Comparison of ENCODE assay signal across 27 cellular contexts in the genomic region with DNA sequence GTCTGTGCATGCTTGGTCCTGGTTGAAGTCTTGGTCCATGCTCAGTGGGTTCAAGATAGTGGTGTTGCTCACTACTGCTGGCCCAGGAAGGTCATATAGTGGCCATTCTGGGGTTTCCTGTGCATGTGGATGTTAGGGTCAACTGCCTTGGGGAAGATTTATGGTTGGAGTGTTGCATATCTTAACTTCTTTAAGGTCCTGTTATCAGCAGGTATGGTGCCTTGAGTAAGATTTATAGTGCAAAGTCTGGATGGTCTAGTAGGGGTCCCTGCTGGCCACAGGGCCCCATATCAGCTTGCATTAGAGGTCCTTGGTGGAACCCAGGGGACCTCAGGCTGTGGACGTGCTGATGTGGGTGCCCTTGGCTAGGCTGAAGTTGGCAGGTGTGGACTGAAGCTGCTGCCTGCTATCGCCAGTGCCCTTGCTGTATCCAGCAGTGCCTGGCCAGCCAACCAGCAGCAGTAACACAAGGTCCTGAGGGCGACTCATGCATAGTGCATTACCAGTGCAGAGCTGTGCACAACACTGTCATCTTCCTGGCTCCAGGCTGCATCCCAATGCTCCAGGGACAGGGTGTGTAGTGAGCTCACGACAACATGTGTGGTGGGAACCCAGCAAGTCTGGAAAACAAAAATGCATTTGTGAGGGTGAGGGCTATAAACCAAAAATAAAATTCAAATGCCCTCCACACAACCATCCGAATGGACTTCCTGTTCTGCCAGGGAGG.
"Had no signal": no experiment of that assay in that cellular context is flagged by ENCODE, and none has a peak within 500 bp of the region (broad histone marks: within the 10 kb centered on the region; RNA-seq: fewer than 3 reads in every experiment).

No MANE protein-coding gene starts in this region.

- H3K4me3 Mint-ChIP-seq: activated CD4-positive, alpha-beta memory T cell treated with anti-CD3 and anti-CD28 coated beads, Interleukin-2, amount 10 ng/mL, durations not matched to agents 7 days and 5 days; activated CD4-positive, alpha-beta T cell treated with anti-CD3 and anti-CD28 coated beads, Interleukin-2, amount 10 ng/mL, durations not matched to agents 7 days and 5 days; activated T-cell treated with anti-CD3 and anti-CD28 coated beads, Interleukin-2, amount 50 U/mL, for 24 hours; activated T-helper 17 cell treated with anti-CD3 and anti-CD28 coated beads, Interleukin-2, amount 50 U/mL, for 72 hours; effector memory CD8-positive, alpha-beta T cell; memory B cell; naive thymus-derived CD8-positive, alpha-beta T cell; neural crest cell had no signal

- H3K4me1 Mint-ChIP-seq: activated CD4-positive, alpha-beta memory T cell treated with anti-CD3 and anti-CD28 coated beads, Interleukin-2, amount 10 ng/mL, durations not matched to agents 7 days and 5 days; activated CD4-positive, alpha-beta T cell treated with anti-CD3 and anti-CD28 coated beads, Interleukin-2, amount 10 ng/mL, durations not matched to agents 7 days and 5 days; activated T-helper 17 cell treated with anti-CD3 and anti-CD28 coated beads, Interleukin-2, amount 50 U/mL, for 72 hours; memory B cell; neural crest cell had no signal

- H3K27me3 ChIP-seq: brain microvascular endothelial cell, testis, transverse colon, vagina had no signal

- H3K27ac Mint-ChIP-seq: activated CD4-positive, alpha-beta memory T cell treated with anti-CD3 and anti-CD28 coated beads, Interleukin-2, amount 10 ng/mL, durations not matched to agents 7 days and 5 days; activated CD4-positive, alpha-beta T cell treated with anti-CD3 and anti-CD28 coated beads, Interleukin-2, amount 10 ng/mL, durations not matched to agents 7 days and 5 days; activated T-cell treated with anti-CD3 and anti-CD28 coated beads, Interleukin-2, amount 50 U/mL, for 24 hours; activated T-helper 17 cell treated with anti-CD3 and anti-CD28 coated beads, Interleukin-2, amount 50 U/mL, for 72 hours; effector memory CD8-positive, alpha-beta T cell; memory B cell; naive thymus-derived CD8-positive, alpha-beta T cell had no signal

- H3K9me3 ChIP-seq: esophagus muscularis mucosa, heart left ventricle, psoas muscle, testis, transverse colon, vagina had no signal

- H3K36me3 Mint-ChIP-seq: memory B cell; naive thymus-derived CD8-positive, alpha-beta T cell had no signal

- H3K36me3 ChIP-seq: brain microvascular endothelial cell, esophagus muscularis mucosa, heart left ventricle, transverse colon, vagina had no signal

- H3K4me3 ChIP-seq: esophagus muscularis mucosa, heart left ventricle, psoas muscle, testis, transverse colon, vagina had no signal

- H3K9ac ChIP-seq: parathyroid adenoma had no signal

- H3K9me3 Mint-ChIP-seq: activated CD4-positive, alpha-beta memory T cell treated with anti-CD3 and anti-CD28 coated beads, Interleukin-2, amount 10 ng/mL, durations not matched to agents 7 days and 5 days; activated CD4-positive, alpha-beta T cell treated with anti-CD3 and anti-CD28 coated beads, Interleukin-2, amount 10 ng/mL, durations not matched to agents 7 days and 5 days; activated T-cell treated with anti-CD3 and anti-CD28 coated beads, Interleukin-2, amount 50 U/mL, for 24 hours; activated T-helper 17 cell treated with anti-CD3 and anti-CD28 coated beads, Interleukin-2, amount 50 U/mL, for 72 hours; effector memory CD8-positive, alpha-beta T cell; memory B cell; naive thymus-derived CD8-positive, alpha-beta T cell; neural crest cell had no signal

- FAIRE-seq: astrocyte, endothelial cell of umbilical vein had no signal

- H3K79me2 ChIP-seq: parathyroid adenoma had no signal

- H3K27ac ChIP-seq: brain microvascular endothelial cell, esophagus muscularis mucosa, heart left ventricle, parathyroid adenoma, psoas muscle, testis, transverse colon, vagina had no signal

- H3K27me3 Mint-ChIP-seq: activated CD4-positive, alpha-beta memory T cell treated with anti-CD3 and anti-CD28 coated beads, Interleukin-2, amount 10 ng/mL, durations not matched to agents 7 days and 5 days; activated CD4-positive, alpha-beta T cell treated with anti-CD3 and anti-CD28 coated beads, Interleukin-2, amount 10 ng/mL, durations not matched to agents 7 days and 5 days had no signal

- ATAC-seq: activated T-helper 17 cell treated with anti-CD3 and anti-CD28 coated beads, Interleukin-2, amount 50 U/mL, for 72 hours; effector memory CD8-positive, alpha-beta T cell; heart left ventricle; naive thymus-derived CD8-positive, alpha-beta T cell; psoas muscle had no signal

- DNase-seq: activated CD4-positive, alpha-beta memory T cell treated with anti-CD3 and anti-CD28 coated beads, Interleukin-2, amount 10 ng/mL, durations not matched to agents 7 days and 5 days; activated CD4-positive, alpha-beta T cell treated with anti-CD3 and anti-CD28 coated beads, Interleukin-2, amount 10 ng/mL, durations not matched to agents 7 days and 5 days; activated CD4-positive, CD25-positive, alpha-beta regulatory T cell treated with anti-CD3 and anti-CD28 coated beads, Interleukin-2, amount 50 U/mL, for 72 hours; activated CD8-positive, alpha-beta memory T cell treated with anti-CD3 and anti-CD28 coated beads, Interleukin-2, amount 50 U/mL, for 48 hours; activated gamma-delta T cell treated with Interleukin-2 at 50 U/mL for 16 hours; activated naive CD4-positive, alpha-beta T cell treated with anti-CD3 and anti-CD28 coated beads, Interleukin-2, amount 50 U/mL, for 16 hours; activated T-cell treated with anti-CD3 and anti-CD28 coated beads, Interleukin-2, amount 50 U/mL, for 24 hours; amniotic stem cell; brain microvascular endothelial cell; cortex of kidney; effector memory CD8-positive, alpha-beta T cell; heart left ventricle; naive thymus-derived CD8-positive, alpha-beta T cell; nucleus accumbens; psoas muscle; stimulated activated naive CD4-positive, alpha-beta T cell treated with Interleukin-2 at 50 U/mL for 16 hours; T-helper 2 cell; testis; transverse colon had no signal

- H3K4me1 ChIP-seq: esophagus muscularis mucosa, heart left ventricle, parathyroid adenoma, psoas muscle, testis, transverse colon, vagina had no signal

- H2AFZ ChIP-seq: parathyroid adenoma had no signal
